20 cellular contexts compared by ENCODE assay signal in the genomic region with DNA sequence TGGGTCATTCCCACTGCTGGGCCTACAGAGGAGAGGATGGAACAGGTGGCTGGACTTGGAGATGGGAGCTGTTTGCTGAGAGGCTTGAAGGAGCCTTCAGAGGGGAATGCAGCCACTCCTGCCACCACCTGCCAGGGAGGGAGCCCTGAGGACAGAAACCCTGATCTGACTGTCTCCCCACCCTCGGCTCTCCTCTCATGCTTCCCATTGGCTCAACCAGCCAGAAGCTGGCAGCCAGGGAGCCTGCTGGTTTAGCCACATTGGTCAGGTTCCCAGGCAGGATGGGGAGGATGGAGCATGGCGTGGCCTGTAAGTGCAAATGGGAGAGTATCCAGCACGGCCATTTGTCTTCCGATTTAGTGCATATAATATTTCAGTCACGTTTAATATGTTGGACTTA. TPM values are rescaled to one million over a fixed set of nuclear protein-coding genes. Genes with fewer than 3 reads are reported as not detected.
"Had no signal": no experiment of that assay in that cellular context is flagged by ENCODE, and none has a peak within 500 bp of the region (broad histone marks: within the 10 kb centered on the region; RNA-seq: fewer than 3 reads in every experiment).

No MANE protein-coding gene starts in this region.

- H3K9me3 ChIP-seq: colonic mucosa, heart left ventricle, right atrium auricular region had no signal

- H3K9me3 Mint-ChIP-seq: brain; effector memory CD8-positive, alpha-beta T cell; naive B cell had no signal

- H3K36me3 Mint-ChIP-seq: activated naive CD8-positive, alpha-beta T cell; brain; naive B cell had no signal

- H3K4me1 ChIP-seq: colonic mucosa, right atrium auricular region had no signal

- H3K27me3 ChIP-seq: colonic mucosa, right atrium auricular region had no signal

- ATAC-seq: effector memory CD8-positive, alpha-beta T cell; heart left ventricle had no signal

- H3K36me3 ChIP-seq: colonic mucosa, heart left ventricle, right atrium auricular region had no signal

- H3K4me3 Mint-ChIP-seq: activated naive CD8-positive, alpha-beta T cell; brain; effector memory CD8-positive, alpha-beta T cell had no signal

- H3K27me3 Mint-ChIP-seq: activated naive CD8-positive, alpha-beta T cell; naive B cell had no signal

- DNase-seq: activated CD4-positive, CD25-positive, alpha-beta regulatory T cell treated with anti-CD3 and anti-CD28 coated beads, Interleukin-2, amount 50 U/mL, for 72 hours; activated gamma-delta T cell treated with Interleukin-2 at 50 U/mL for 16 hours; activated T-cell treated with anti-CD3 and anti-CD28 coated beads, Interleukin-2, amount 50 U/mL, for 48 hours; central memory CD4-positive, alpha-beta T cell; colonic mucosa; effector memory CD8-positive, alpha-beta T cell; heart left ventricle; naive B cell; posterior cingulate gyrus; stimulated activated CD4-positive, alpha-beta T cell treated with anti-CD3 and anti-CD28 coated beads, Interleukin-4, amount 100 ng/mL, for 24 hours; stimulated activated naive CD4-positive, alpha-beta T cell treated with Interleukin-2 at 50 U/mL for 16 hours; T-helper 1 cell; T1000; trophoblast cell had no signal

- H3K27ac Mint-ChIP-seq: activated naive CD8-positive, alpha-beta T cell; brain; effector memory CD8-positive, alpha-beta T cell had no signal

- H3K4me3 ChIP-seq: colonic mucosa, heart left ventricle, right atrium auricular region, skin epidermis had no signal

- H3K27ac ChIP-seq: colonic mucosa, epithelial cell of prostate, right atrium auricular region, skin epidermis had no signal

RNA-seq across cellular contexts. Expression of a gene that starts 12.8 kb away (rescaled TPM):
- polyA plus RNA-seq: keratinocyte had no signal

RNA-seq across cellular contexts. Expression of a gene that starts 45.5 kb away (rescaled TPM):
- polyA plus RNA-seq: keratinocyte had no signal
